In genomic region chr6:122956376-122956775, GRCh38 we compare ENCODE assay signal across 25 cellular contexts. TPM values are rescaled to one million over a fixed set of nuclear protein-coding genes. Genes with fewer than 3 reads are reported as not detected.
"Had no signal": no experiment of that assay in that cellular context is flagged by ENCODE, and none has a peak within 500 bp of the region (broad histone marks: within the 10 kb centered on the region; RNA-seq: fewer than 3 reads in every experiment).

No MANE protein-coding gene starts in this region.

- H3K79me2 ChIP-seq: hepatocyte had no signal

- H3K4me3 ChIP-seq: colonic mucosa, dorsolateral prefrontal cortex, esophagus muscularis mucosa, hepatocyte, ovary, prostate gland, spleen, thoracic aorta, vagina had no signal

- H3K27ac ChIP-seq: colonic mucosa, dorsolateral prefrontal cortex, esophagus muscularis mucosa, hepatocyte, neutrophil, ovary, prostate gland, spleen, thoracic aorta, vagina had no signal

- H2AFZ ChIP-seq: hepatocyte had no signal

- H3K9me3 ChIP-seq: colonic mucosa, neutrophil, ovary, prostate gland, thoracic aorta, vagina had no signal

- H3K4me1 ChIP-seq: colonic mucosa, esophagus muscularis mucosa, prostate gland, spleen, vagina had no signal

- H3K27me3 ChIP-seq: colonic mucosa, dorsolateral prefrontal cortex, esophagus muscularis mucosa, hepatocyte, neutrophil, ovary, spleen, vagina had no signal

- H3K36me3 ChIP-seq: colonic mucosa, esophagus muscularis mucosa, neutrophil, ovary, prostate gland, spleen, thoracic aorta, vagina had no signal

- H3K4me2 ChIP-seq: hepatocyte had no signal

- DNase-seq: activated CD4-positive, alpha-beta memory T cell treated with anti-CD3 and anti-CD28 coated beads for 36 hours; activated CD4-positive, alpha-beta T cell treated with anti-CD3 and anti-CD28 coated beads for 48 hours; activated CD4-positive, CD25-positive, alpha-beta regulatory T cell; activated effector memory CD4-positive, alpha-beta T cell treated with Interleukin-2 at 50 U/mL for 16 hours; activated naive CD4-positive, alpha-beta T cell treated with anti-CD3 and anti-CD28 coated beads for 36 hours; activated T-cell treated with anti-CD3 and anti-CD28 coated beads, Interleukin-2, amount 50 U/mL, for 48 hours; amygdala; colonic mucosa; dorsolateral prefrontal cortex; effector memory CD8-positive, alpha-beta T cell; glutamatergic neuron; left cardiac atrium; ovary; stimulated activated CD4-positive, alpha-beta T cell treated with anti-CD3 and anti-CD28 coated beads, Interleukin-4, amount 100 ng/mL, for 1 hour; stimulated activated naive CD4-positive, alpha-beta T cell treated with Interleukin-2 at 50 U/mL for 16 hours had no signal

RNA-seq across cellular contexts. Expression of gene CLVS2, which starts 39.7 kb away (rescaled TPM):
- total RNA-seq: activated CD4-positive, alpha-beta memory T cell treated with anti-CD3 and anti-CD28 coated beads for 36 hours; activated naive CD4-positive, alpha-beta T cell treated with anti-CD3 and anti-CD28 coated beads for 36 hours; bronchial epithelial cell; myocyte; spleen had no signal
- polyA plus RNA-seq: hepatocyte, liver, spleen had no signal
